Comparison of ENCODE assay signal across 9 cellular contexts in genomic region chr7:134845461-134845860, GRCh38.
DNase-seq lines count a peak whose midpoint lies in the region; ATAC-seq and TF ChIP-seq lines count a peak whose summit lies in the region.
"Had no signal": no experiment of that assay in that cellular context is flagged by ENCODE, and none has a peak within 500 bp of the region (broad histone marks: within the 10 kb centered on the region; RNA-seq: fewer than 3 reads in every experiment).

No MANE protein-coding gene starts in this region.

- H3K9me3 ChIP-seq in neuronal stem cell (replicated peaks in 1 of 2; ENCODE audit: control insufficient read depth in 2 of 2, insufficient read depth in 1 of 2, low read depth in 1 of 2, low read length in 2 of 2) = peaks cover 0 to 2% of the 10 kb centered on the region in 2 donors
- H3K9me3 ChIP-seq: SJCRH30 had no signal

- H2BK12ac ChIP-seq in neuronal stem cell (ENCODE audit: low read length) = no peak overlapping the region

- peaks cover 0 to 3% of the 10 kb centered on the region in 2 donors for H3K4me1 ChIP-seq in neuronal stem cell (ENCODE audit: control insufficient read depth in 2 of 2, insufficient read depth in 1 of 2, low read depth in 1 of 2, low read length in 2 of 2)
- H3K4me1 ChIP-seq: SJCRH30 had no signal

- no CpG with 5 or more reads among the region's 3 CpGs for WGBS in neuronal stem cell (ENCODE audit: extremely low coverage in 2 of 2, insufficient read length in 2 of 2, insufficient replicate concordance in 1 of 2), 2 donors

- TF ChIP-seq CTCF in AG09319 (IDR thresholded peaks at IDR 0.05; ENCODE audit: low read depth, low read length) (peak; percentile 1; the same call in 1 of the 2 replicates), LNCaP clone FGC (IDR thresholded peaks at IDR 0.05; ENCODE audit: control insufficient read depth, extremely low read depth, insufficient read depth) (peak; percentile 37; the same call in 1 of the 2 replicates), fibroblast of mammary gland (conservative IDR thresholded peaks at IDR 0.05; ENCODE audit: control insufficient read depth, insufficient read depth, low read depth, low read length) (peak; percentile 32)

- H2BK5ac ChIP-seq in neuronal stem cell (ENCODE audit: low read length) = no peak overlapping the region

- H3K4me3 ChIP-seq in LNCaP clone FGC (ENCODE audit: low read depth, low read length) (no peak overlapping the region), fibroblast of mammary gland (ENCODE audit: control insufficient read depth, low read depth, low read length) (no peak overlapping the region), neuronal stem cell (ENCODE audit: low read length in 2 of 2) (no peak overlapping the region)
- H3K4me3 ChIP-seq: SJCRH30 had no signal

- H4K8ac ChIP-seq in neuronal stem cell (ENCODE audit: low read depth, low read length) = no peak overlapping the region

- H4K91ac ChIP-seq in neuronal stem cell (ENCODE audit: low read depth, low read length, poor library complexity) = no peak overlapping the region

- no peak overlapping the region for H3K4ac ChIP-seq in neuronal stem cell (ENCODE audit: low read length)

- no peaks in the 10 kb centered on the region for H3K27me3 ChIP-seq in neuronal stem cell (ENCODE audit: control insufficient read depth in 3 of 3, insufficient read depth in 3 of 3, low read depth in 1 of 3, low read length in 3 of 3)
- H3K27me3 ChIP-seq: SJCRH30 had no signal

- no peak overlapping the region for H3K14ac ChIP-seq in neuronal stem cell (ENCODE audit: low read length)

- H2BK15ac ChIP-seq in neuronal stem cell (ENCODE audit: low read length) = no peak overlapping the region

- DNase-seq in AG09319 (ENCODE audit: extremely low read depth, low read depth) (no peak), LNCaP clone FGC (ENCODE audit: low read depth) (no peak), fibroblast of mammary gland (ENCODE audit: low read depth) (no peak), neuronal stem cell (ENCODE audit: low spot score) (no peak), NCI-H1092 treated with DMSO at 0.1 percent for 48 hours (lab: John Stamatoyannopoulos, UW) (no peak), NCI-H1417 treated with DMSO at 0.1 percent for 48 hours (lab: John Stamatoyannopoulos, UW) (no peak)
- DNase-seq: SJCRH30 had no signal

- no peak overlapping the region for H2AFZ ChIP-seq in neuronal stem cell (ENCODE audit: low read length)

- H3K36me3 ChIP-seq in neuronal stem cell (replicated peaks in 1 of 2; ENCODE audit: control insufficient read depth in 2 of 2, insufficient read depth in 2 of 2, low read length in 2 of 2) = peaks cover 2 to 16% of the 10 kb centered on the region in 2 donors

- H2BK120ac ChIP-seq in neuronal stem cell (ENCODE audit: low read depth, low read length) = no peak overlapping the region

- ATAC-seq in GM18868 (IDR thresholded peaks at IDR 0.05; ENCODE audit: unreplicated experiment) (peak; percentile 80), HG03196 (IDR thresholded peaks at IDR 0.05; ENCODE audit: unreplicated experiment) (no peak)

- H2AK5ac ChIP-seq in neuronal stem cell (ENCODE audit: low read depth, low read length) = no peak overlapping the region

- H3K23ac ChIP-seq in neuronal stem cell (ENCODE audit: low read depth, low read length, poor library complexity) = no peak overlapping the region

- no peaks in the 10 kb centered on the region for H3K79me1 ChIP-seq in neuronal stem cell (ENCODE audit: low read depth, low read length)

- H3K4me2 ChIP-seq in neuronal stem cell (ENCODE audit: insufficient read depth, low read length, poor library complexity, severe bottlenecking) = no peak overlapping the region

- H3K9ac ChIP-seq in neuronal stem cell (ENCODE audit: low read depth, low read length, poor library complexity) = no peak overlapping the region

- no peak overlapping the region for H3K18ac ChIP-seq in neuronal stem cell (ENCODE audit: low read length)

- no peak overlapping the region for H3K27ac ChIP-seq in neuronal stem cell (replicated peaks; ENCODE audit: low read length)
- H3K27ac ChIP-seq: SJCRH30 had no signal
